30 cellular contexts compared by ENCODE assay signal in the genomic region with DNA sequence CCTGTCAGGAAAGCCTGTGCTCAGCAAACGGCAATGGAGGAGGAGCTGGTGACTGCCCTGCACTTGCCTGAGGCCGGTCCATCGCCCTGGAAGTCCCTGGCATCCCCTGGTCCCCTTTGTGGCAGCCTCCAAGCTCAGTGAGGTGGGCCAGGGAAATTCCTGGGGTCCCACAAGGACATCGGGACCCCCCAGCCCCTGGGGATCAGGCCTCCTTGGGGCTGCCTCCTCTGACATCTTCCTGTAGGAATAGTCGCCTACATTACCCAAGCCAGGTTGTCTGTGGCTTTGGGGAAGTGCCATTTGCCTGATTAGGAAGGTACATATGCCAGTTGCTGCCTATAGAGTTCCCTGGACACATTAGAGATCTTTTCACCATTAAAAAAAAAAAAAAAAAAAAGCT. TPM values are rescaled to one million over a fixed set of nuclear protein-coding genes. Genes with fewer than 3 reads are reported as not detected.
DNase-seq lines count a peak whose midpoint lies in the region; ATAC-seq, FAIRE-seq and TF ChIP-seq lines count a peak whose summit lies in the region.
"Had no signal": no experiment of that assay in that cellular context is flagged by ENCODE, and none has a peak within 500 bp of the region (broad histone marks: within the 10 kb centered on the region; RNA-seq: fewer than 3 reads in every experiment).

No MANE protein-coding gene starts in this region.

- H3K27ac ChIP-seq in mesenchymal stem cell (ENCODE audit: low read length, poor library complexity, severe bottlenecking) (no peak overlapping the region), small intestine (ENCODE audit: low read depth in 1 of 2, low read length in 1 of 2) (no peak overlapping the region)
- H3K27ac ChIP-seq: 22Rv1, body of pancreas, ovary had no signal

- no peak overlapping the region for H3K18ac ChIP-seq in mesenchymal stem cell (ENCODE audit: low read depth in 1 of 2, low read length in 2 of 2)

- H3K4me2 ChIP-seq in mesenchymal stem cell (ENCODE audit: low read length, poor library complexity, severe bottlenecking), result no peak overlapping the region

- H3K27me3 ChIP-seq in mesenchymal stem cell (ENCODE audit: control insufficient read depth in 1 of 2, insufficient read depth in 1 of 2, low read length in 2 of 2) (peaks cover 18 to 63% of the 10 kb centered on the region in 2 experiments), small intestine (ENCODE audit: control insufficient read depth in 2 of 2, insufficient read depth in 2 of 2, low read length in 2 of 2) (no peaks in the 10 kb centered on the region)
- H3K27me3 ChIP-seq: body of pancreas, ovary had no signal

- FAIRE-seq in small intestine (lab: Jason Lieb, UNC), result no peak
- FAIRE-seq: islet of Langerhans had no signal

- CTCF ChIA-PET in MCF 10A (lab: Yijun Ruan, JAX), result interaction anchor here (0.6 to 5.5 kb wide), 23 partner anchors 8 to 724 kb away, joined by 3 to 60 read pairs (median 5); a partner anchor contains a TSS

- WGBS in mesenchymal stem cell, result 86% methylated on average over 4 of the region's 5 CpGs
- WGBS in small intestine, 3 donors, result 69 to 80% (median 73%) methylated on average over 5 of the region's 5 CpGs

- H3K4me3 ChIP-seq in mesenchymal stem cell (ENCODE audit: insufficient read depth in 1 of 2, low read depth in 1 of 2, low read length in 2 of 2) (no peak overlapping the region), small intestine (ENCODE audit: low read depth in 1 of 2, low read length in 2 of 2) (no peak overlapping the region)
- H3K4me3 ChIP-seq: body of pancreas, GM12878, ovary had no signal

- H3K27me3 Mint-ChIP-seq in MCF 10A (ENCODE audit: insufficient read depth, unreplicated experiment), result no peaks in the 10 kb centered on the region

- BruUV-seq in MCF 10A (replicated peaks; lab: Mats Ljungman, UMichigan), result no TSS peak

- peak overlapping the region; percentile 15 for H2AK5ac ChIP-seq in mesenchymal stem cell (ENCODE audit: low read length, severe bottlenecking)

- no peak overlapping the region for H3K23ac ChIP-seq in mesenchymal stem cell (ENCODE audit: low read length in 2 of 2)

- no peaks in the 10 kb centered on the region for H3K9me3 ChIP-seq in mesenchymal stem cell (ENCODE audit: control insufficient read depth, low read length)
- H3K9me3 ChIP-seq in small intestine (ENCODE audit: control insufficient read depth, low read depth), result no peaks in the 10 kb centered on the region
- H3K9me3 ChIP-seq: body of pancreas, ovary had no signal

- no peak overlapping the region for H3K14ac ChIP-seq in mesenchymal stem cell (ENCODE audit: low read length in 2 of 2)

- H3K36me3 ChIP-seq in mesenchymal stem cell (ENCODE audit: control insufficient read depth in 1 of 2, insufficient read depth in 2 of 2, low read depth in 1 of 2, low read length in 2 of 2), result no peaks in the 10 kb centered on the region
- H3K36me3 ChIP-seq in small intestine (ENCODE audit: control insufficient read depth in 2 of 2, insufficient read depth in 2 of 2, low read length in 2 of 2), result no peaks in the 10 kb centered on the region
- H3K36me3 ChIP-seq: ovary had no signal

- H3K9ac ChIP-seq in mesenchymal stem cell (ENCODE audit: low read length), result peak overlapping the region; percentile 44

- no peak for ATAC-seq in GM21367 (IDR thresholded peaks at IDR 0.05; ENCODE audit: unreplicated experiment)

- no peak overlapping the region for H2AFZ ChIP-seq in mesenchymal stem cell (ENCODE audit: low read depth, low read length)

- POLR2A ChIA-PET in MCF 10A (lab: Yijun Ruan, JAX), result interaction anchor here (0.6 to 2.0 kb wide), 15 partner anchors 12 to 668 kb away, joined by 3 to 11 read pairs (median 5); a partner anchor contains a TSS

- no peak overlapping the region for H3K4me3 Mint-ChIP-seq in MCF 10A (ENCODE audit: unreplicated experiment)
- H3K4me3 Mint-ChIP-seq: activated CD4-positive, alpha-beta T cell treated with anti-CD3 and anti-CD28 coated beads, Interleukin-2, amount 10 ng/mL, durations not matched to agents 24 days and 14 days; activated T-cell treated with anti-CD3 and anti-CD28 coated beads, Interleukin-2, amount 50 U/mL, for 24 hours; CD14-positive monocyte; nephron; stimulated activated memory B cell treated with anti-CD40 and anti-IgM and Interleukin-4, amounts not matched to agents 10 μg/mL and 1 μg/mL and 100 μg/mL, for 72 hours; T-helper 2 cell treated with Interferon-gamma antibody and Interleukin-4, amounts not matched to agents 5 μg/mL and 100 μg/mL, for 36 hours had no signal

- no peak overlapping the region for H2BK15ac ChIP-seq in mesenchymal stem cell (ENCODE audit: low read depth, poor library complexity, severe bottlenecking)

- peak overlapping the region in 1 of 2 experiments; percentile 33 for H2BK12ac ChIP-seq in mesenchymal stem cell (ENCODE audit: low read length in 2 of 2)

- H3K79me1 ChIP-seq in mesenchymal stem cell (replicated peaks; ENCODE audit: low read length, poor library complexity, severe bottlenecking), result no peaks in the 10 kb centered on the region

- peak overlapping the region; percentile 48 for H4K8ac ChIP-seq in mesenchymal stem cell (ENCODE audit: low read length)

- H4K91ac ChIP-seq in mesenchymal stem cell (ENCODE audit: low read length), result peak overlapping the region; percentile 31

- peak overlapping the region; percentile 12 for H2BK5ac ChIP-seq in mesenchymal stem cell (ENCODE audit: low read depth, low read length, poor library complexity, severe bottlenecking)

- peak overlapping the region; percentile 97 for H3K27ac Mint-ChIP-seq in MCF 10A (ENCODE audit: low read depth, unreplicated experiment)
- H3K27ac Mint-ChIP-seq: activated CD4-positive, alpha-beta T cell treated with anti-CD3 and anti-CD28 coated beads, Interleukin-2, amount 10 ng/mL, durations not matched to agents 24 days and 14 days; activated T-cell treated with anti-CD3 and anti-CD28 coated beads, Interleukin-2, amount 50 U/mL, for 24 hours; CD14-positive monocyte; stimulated activated memory B cell treated with anti-CD40 and anti-IgM and Interleukin-4, amounts not matched to agents 10 μg/mL and 1 μg/mL and 100 μg/mL, for 72 hours; T-helper 2 cell treated with Interferon-gamma antibody and Interleukin-4, amounts not matched to agents 5 μg/mL and 100 μg/mL, for 36 hours had no signal

- H3K4me1 ChIP-seq in mesenchymal stem cell (ENCODE audit: control insufficient read depth, insufficient read depth, low read depth, low read length) (peaks cover 10% of the 10 kb centered on the region), small intestine (ENCODE audit: control insufficient read depth in 2 of 2, insufficient read depth in 1 of 2, low read depth in 1 of 2, low read length in 1 of 2) (peaks cover 0 to 2% of the 10 kb centered on the region in 2 donors)

- H2BK120ac ChIP-seq in mesenchymal stem cell (ENCODE audit: low read depth, low read length), result no peak overlapping the region

- no peaks in the 10 kb centered on the region for H3K9me3 Mint-ChIP-seq in MCF 10A (ENCODE audit: unreplicated experiment)
- H3K9me3 Mint-ChIP-seq: activated CD4-positive, alpha-beta T cell treated with anti-CD3 and anti-CD28 coated beads, Interleukin-2, amount 10 ng/mL, durations not matched to agents 24 days and 14 days; activated T-cell treated with anti-CD3 and anti-CD28 coated beads, Interleukin-2, amount 50 U/mL, for 24 hours; nephron; stimulated activated memory B cell treated with anti-CD40 and anti-IgM and Interleukin-4, amounts not matched to agents 10 μg/mL and 1 μg/mL and 100 μg/mL, for 72 hours; T-helper 2 cell treated with Interferon-gamma antibody and Interleukin-4, amounts not matched to agents 5 μg/mL and 100 μg/mL, for 36 hours had no signal

- H3K4me1 Mint-ChIP-seq in MCF 10A (ENCODE audit: insufficient read depth, unreplicated experiment), result peaks cover 55% of the 10 kb centered on the region
- H3K4me1 Mint-ChIP-seq: stimulated activated memory B cell treated with anti-CD40 and anti-IgM and Interleukin-4, amounts not matched to agents 10 μg/mL and 1 μg/mL and 100 μg/mL, for 72 hours had no signal

- TF ChIP-seq CTCF in MCF 10A (IDR thresholded peaks at IDR 0.05; ENCODE audit: unreplicated experiment), result no peak

- peak; percentile 22 for DNase-seq in DMS53 (lab: John Stamatoyannopoulos, UW)
- no peak for DNase-seq in DMS53 treated with DMSO at 0.1 percent for 48 hours (lab: John Stamatoyannopoulos, UW; ENCODE audit: unreplicated experiment)
- DNase-seq in MCF 10A (ENCODE audit: unreplicated experiment), result no peak
- DNase-seq in mesenchymal stem cell, result no peak
- DNase-seq in small intestine, result no peak
- DNase-seq in KG1 (lab: John Stamatoyannopoulos, UW), result no peak
- DNase-seq in Kasumi-1 (lab: John Stamatoyannopoulos, UW), result no peak
- DNase-seq: activated gamma-delta T cell, cerebellar nuclear complex had no signal

- intact Hi-C loops in MCF 10A (cut with micrococcal nuclease), result loop anchor here (1.0 kb wide), 4 partner anchors 30 to 83 kb away; a partner anchor contains a TSS

- H3K36me3 Mint-ChIP-seq in MCF 10A (ENCODE audit: insufficient read depth, unreplicated experiment), result peaks cover 35% of the 10 kb centered on the region
- H3K36me3 Mint-ChIP-seq: CD14-positive monocyte; stimulated activated memory B cell treated with anti-CD40 and anti-IgM and Interleukin-4, amounts not matched to agents 10 μg/mL and 1 μg/mL and 100 μg/mL, for 72 hours had no signal

- H3K4ac ChIP-seq in mesenchymal stem cell (ENCODE audit: low read depth in 1 of 2, low read length in 2 of 2), result no peak overlapping the region

RNA-seq across cellular contexts. Expression of a gene that starts 7.1 kb away (rescaled TPM):
- 0.21 and 0.27 TPM in 2 replicates for total RNA-seq in MCF 10A (2022)
- not detected for polyA plus RNA-seq in mesenchymal stem cell (2013, experiment 1 of 2)
- polyA plus RNA-seq in mesenchymal stem cell (2013, experiment 2 of 2), result not detected
- under 1 TPM in 1 of 3 donors, not detected in 2; 0.15 TPM for polyA plus RNA-seq in small intestine
- total RNA-seq: activated CD4-positive, alpha-beta T cell treated with anti-CD3 and anti-CD28 coated beads, Interleukin-2, amount 10 ng/mL, durations not matched to agents 24 days and 14 days; activated CD8-positive, alpha-beta memory T cell treated with anti-CD3 and anti-CD28 coated beads for 36 hours; body of pancreas; dermis microvascular lymphatic vessel endothelial cell; GM12878; H4; HT-29; left ventricle myocardium superior; ovary; right cardiac atrium; urinary bladder had no signal
- polyA plus RNA-seq: adipose tissue, CD14-positive monocyte, GM12878, ovary, right cardiac atrium, urinary bladder had no signal

RNA-seq across cellular contexts. Expression of a gene that starts 7.7 kb away (rescaled TPM):
- 696 and 1,755 TPM in 2 replicates for total RNA-seq in MCF 10A (2022)
- polyA plus RNA-seq in mesenchymal stem cell (2013, experiment 1 of 2), result not detected
- polyA plus RNA-seq in mesenchymal stem cell (2013, experiment 2 of 2), result not detected
- 1 to 10 TPM in 2 of 3 donors, under 1 TPM in 1; 0.33 to 2.2 (median 1.1) TPM for polyA plus RNA-seq in small intestine
- total RNA-seq: activated CD4-positive, alpha-beta T cell treated with anti-CD3 and anti-CD28 coated beads, Interleukin-2, amount 10 ng/mL, durations not matched to agents 24 days and 14 days; activated CD8-positive, alpha-beta memory T cell treated with anti-CD3 and anti-CD28 coated beads for 36 hours; dermis microvascular lymphatic vessel endothelial cell; GM12878; H4; HT-29; left ventricle myocardium superior; mononuclear cell; right cardiac atrium; urinary bladder had no signal
- polyA plus RNA-seq: CD14-positive monocyte, ovary had no signal

RNA-seq across cellular contexts. Expression of a gene that starts 33.6 kb away (rescaled TPM):
- 74.5 and 109 TPM in 2 replicates for total RNA-seq in MCF 10A (2022)
- not detected for polyA plus RNA-seq in mesenchymal stem cell (2013, experiment 1 of 2)
- not detected for polyA plus RNA-seq in mesenchymal stem cell (2013, experiment 2 of 2)
- polyA plus RNA-seq in small intestine, result under 1 TPM in 1 of 3 donors, not detected in 2; 0.25 TPM
- total RNA-seq: activated CD4-positive, alpha-beta T cell treated with anti-CD3 and anti-CD28 coated beads, Interleukin-2, amount 10 ng/mL, durations not matched to agents 24 days and 14 days; activated CD8-positive, alpha-beta memory T cell treated with anti-CD3 and anti-CD28 coated beads for 36 hours; dermis microvascular lymphatic vessel endothelial cell; GM12878; left ventricle myocardium superior; mononuclear cell; right cardiac atrium; urinary bladder had no signal
- polyA plus RNA-seq: CD14-positive monocyte, ovary had no signal

RNA-seq across cellular contexts. Expression of a gene that starts 45.4 kb away (rescaled TPM):
- total RNA-seq in MCF 10A (2022), result 1,990 and 4,105 TPM in 2 replicates
- polyA plus RNA-seq in mesenchymal stem cell (2013, experiment 1 of 2), result 0.10 TPM
- not detected for polyA plus RNA-seq in mesenchymal stem cell (2013, experiment 2 of 2)
- polyA plus RNA-seq in small intestine, result 1 to 10 TPM in 2 of 3 donors, not detected in 1; 1.8 to 2.4 TPM
- total RNA-seq: activated CD4-positive, alpha-beta T cell treated with anti-CD3 and anti-CD28 coated beads, Interleukin-2, amount 10 ng/mL, durations not matched to agents 24 days and 14 days; left ventricle myocardium superior; right cardiac atrium had no signal
- polyA plus RNA-seq: CD14-positive monocyte had no signal

RNA-seq across cellular contexts. Expression of a gene that starts 50.9 kb away (rescaled TPM):
- 0.68 TPM in 1 of 2 replicates, not detected in the other for total RNA-seq in MCF 10A (2022)
- 92.7 TPM for polyA plus RNA-seq in mesenchymal stem cell (2013, experiment 1 of 2)
- 91.5 TPM for polyA plus RNA-seq in mesenchymal stem cell (2013, experiment 2 of 2)
- polyA plus RNA-seq in small intestine, result 1,000 to 10,000 TPM; 1,124 to 1,607 (median 1,420) TPM
- total RNA-seq: activated CD4-positive, alpha-beta T cell treated with anti-CD3 and anti-CD28 coated beads, Interleukin-2, amount 10 ng/mL, durations not matched to agents 24 days and 14 days; activated CD8-positive, alpha-beta memory T cell treated with anti-CD3 and anti-CD28 coated beads for 36 hours had no signal
- polyA plus RNA-seq: CD14-positive monocyte had no signal
